ENCODE assay signal across 7 cellular contexts in the genomic region with DNA sequence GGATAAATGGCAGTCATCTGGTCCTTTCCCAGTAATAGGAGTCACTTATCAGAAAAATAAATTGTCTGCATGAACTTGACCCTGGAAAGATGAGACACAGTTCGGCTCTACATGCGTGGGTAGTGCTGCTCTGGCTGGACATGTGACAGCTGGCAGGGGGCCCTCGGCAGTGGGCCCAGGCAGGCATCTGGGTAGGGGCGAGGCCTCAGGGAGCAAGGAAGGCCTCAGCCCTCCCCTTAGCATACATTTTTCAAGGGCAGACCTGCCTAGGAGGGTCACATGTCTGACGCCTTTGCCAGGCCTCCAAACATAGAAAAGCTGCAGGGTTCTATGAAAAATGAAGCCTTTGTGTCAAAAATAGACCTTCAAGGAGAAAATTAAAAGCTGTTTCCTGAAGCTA. TPM values are rescaled to one million over a fixed set of nuclear protein-coding genes. Genes with fewer than 3 reads are reported as not detected.
A peak's percentile ranks its signal among the peaks of the same experiment; 100 is the strongest.
DNase-seq lines count a peak whose midpoint lies in the region; ATAC-seq lines count a peak whose summit lies in the region.

No MANE protein-coding gene starts in this region.

- H4K12ac ChIP-seq in trophoblast cell (ENCODE audit: low read depth, low read length) = no peak overlapping the region

- no peak overlapping the region for H3K4ac ChIP-seq in trophoblast cell (ENCODE audit: low read depth, low read length)

- no peak overlapping the region for H2BK120ac ChIP-seq in trophoblast cell (ENCODE audit: insufficient read depth, low read length, poor library complexity)

- H3K79me2 ChIP-seq in trophoblast cell (ENCODE audit: control insufficient read depth, insufficient read depth, low read length, poor library complexity) = no peaks in the 10 kb centered on the region

- no peak overlapping the region for H3K18ac ChIP-seq in trophoblast cell (ENCODE audit: low read length)

- H3K9me3 ChIP-seq in trophoblast cell (ENCODE audit: insufficient read depth, low read depth, low read length) = no peaks in the 10 kb centered on the region

- ATAC-seq in GM19467 (IDR thresholded peaks at IDR 0.05; ENCODE audit: unreplicated experiment) = no peak

- no peak overlapping the region for H4K8ac ChIP-seq in trophoblast cell (ENCODE audit: low read depth, low read length)

- no peaks in the 10 kb centered on the region for H3K36me3 ChIP-seq in trophoblast cell (ENCODE audit: control insufficient read depth in 1 of 2, insufficient read depth in 2 of 2, low read length in 2 of 2)

- no peaks in the 10 kb centered on the region for H3K27me3 ChIP-seq in trophoblast cell (ENCODE audit: insufficient read depth, low read length)

- H2BK12ac ChIP-seq in trophoblast cell (ENCODE audit: low read length) = no peak overlapping the region

- no peak overlapping the region for H4K91ac ChIP-seq in trophoblast cell (ENCODE audit: low read depth, low read length)

- H3K4me3 ChIP-seq in trophoblast cell (ENCODE audit: low read depth, low read length) = no peak overlapping the region

- H3K4me1 ChIP-seq in trophoblast cell (ENCODE audit: control insufficient read depth in 1 of 2, insufficient read depth in 2 of 2, low read length in 2 of 2) = peaks cover 0 to 2% of the 10 kb centered on the region in 2 experiments

- peak; percentile 90 for DNase-seq in NCI-H446 treated with DMSO at 0.1 percent for 48 hours (lab: John Stamatoyannopoulos, UW)
- DNase-seq in dermis microvascular lymphatic vessel endothelial cell (ENCODE audit: low read depth in 2 of 2) = peak; percentile 27 to 43
- peak; percentile 65 for DNase-seq in medulla oblongata (ENCODE audit: extremely low spot score)
- peak; percentile 74 for DNase-seq in ureter (ENCODE audit: low spot score)
- no peak for DNase-seq in trophoblast cell
- no peak for DNase-seq in activated CD4-positive, CD25-positive, alpha-beta regulatory T cell treated with anti-CD3 and anti-CD28 coated beads, Interleukin-2, amount 50 U/mL, for 72 hours

- no CpG with 5 or more reads among the region's 5 CpGs for WGBS in trophoblast cell (ENCODE audit: extremely low coverage, insufficient coverage, insufficient read length)

- H3K79me1 ChIP-seq in trophoblast cell (ENCODE audit: low read length) = no peaks in the 10 kb centered on the region

- H3K9ac ChIP-seq in trophoblast cell (ENCODE audit: low read length) = no peak overlapping the region

- H3K23ac ChIP-seq in trophoblast cell (ENCODE audit: low read length) = no peak overlapping the region

- no peak overlapping the region for H2AK5ac ChIP-seq in trophoblast cell (ENCODE audit: low read length)

- no peak overlapping the region for H3K14ac ChIP-seq in trophoblast cell (ENCODE audit: low read length)

- H2BK5ac ChIP-seq in trophoblast cell (ENCODE audit: low read depth, low read length, poor library complexity) = no peak overlapping the region

- no peak overlapping the region for H3K4me2 ChIP-seq in trophoblast cell (ENCODE audit: low read length)

- no peak overlapping the region for H2AFZ ChIP-seq in trophoblast cell (ENCODE audit: insufficient read depth, low read length, poor library complexity)

- H3K27ac ChIP-seq in trophoblast cell (ENCODE audit: low read depth, low read length) = no peak overlapping the region

RNA-seq across cellular contexts. Expression of a gene that starts 12.8 kb away (rescaled TPM):
- total RNA-seq in dermis microvascular lymphatic vessel endothelial cell (42.4 and 57.8 TPM in 2 replicates), ureter (61.3 TPM)
- 39.4 and 41.5 TPM in 2 replicates for polyA plus RNA-seq in trophoblast cell (2013)

RNA-seq across cellular contexts. Expression of a gene that starts 47.9 kb away (rescaled TPM):
- total RNA-seq in dermis microvascular lymphatic vessel endothelial cell (42.1 and 66.2 TPM in 2 replicates), ureter (67.0 TPM)
- 130 and 134 TPM in 2 replicates for polyA plus RNA-seq in trophoblast cell (2013)

Comparison
In these comparisons a context has a peak if more than half of its experiments do, and no peak if none do; other contexts are left out.
1. DNase-seq: peak in NCI-H446 treated with DMSO at 0.1 percent for 48 hours (single experiment), dermis microvascular lymphatic vessel endothelial cell (2 of 2), medulla oblongata (single experiment) and ureter (single experiment); none in trophoblast cell (0 of 2) and activated CD4-positive, CD25-positive, alpha-beta regulatory T cell treated with anti-CD3 and anti-CD28 coated beads, Interleukin-2, amount 50 U/mL, for 72 hours (single experiment).